ENCODE assay signal across 14 cellular contexts in the genomic region with DNA sequence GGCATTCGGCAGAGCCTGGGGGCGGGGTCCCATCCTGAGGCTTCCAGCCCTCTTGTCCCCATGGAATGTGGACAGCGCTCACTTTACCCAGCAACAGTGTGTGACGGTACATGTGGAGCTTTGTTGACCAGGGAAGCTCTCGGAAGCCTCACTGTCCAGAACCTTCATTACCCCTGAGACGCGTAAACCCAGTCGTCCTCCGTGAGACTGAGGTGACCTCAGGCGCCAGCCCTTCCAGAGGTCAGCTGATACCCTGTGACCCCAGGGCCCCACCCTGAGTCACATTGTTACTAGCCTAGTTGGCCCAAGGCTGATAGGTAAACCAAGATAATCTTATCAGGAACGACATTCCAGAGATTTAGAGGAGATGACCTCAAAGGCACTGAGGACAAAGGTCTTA. TPM values are rescaled to one million over a fixed set of nuclear protein-coding genes. Genes with fewer than 3 reads are reported as not detected.
"Had no signal": no experiment of that assay in that cellular context is flagged by ENCODE, and none has a peak within 500 bp of the region (broad histone marks: within the 10 kb centered on the region; RNA-seq: fewer than 3 reads in every experiment).

No MANE protein-coding gene starts in this region.

- H3K36me3 Mint-ChIP-seq: activated naive CD4-positive, alpha-beta T cell treated with anti-CD3 and anti-CD28 coated beads, Interleukin-2, amount 10 ng/mL, durations not matched to agents 7 days and 5 days had no signal

- H3K4me3 Mint-ChIP-seq: activated B cell treated with CpG ODN at 0.5 μM for 24 hours; activated CD4-positive, alpha-beta T cell treated with anti-CD3 and anti-CD28 coated beads, Interleukin-2, amount 10 ng/mL, durations not matched to agents 7 days and 5 days; activated naive CD4-positive, alpha-beta T cell treated with anti-CD3 and anti-CD28 coated beads, Interleukin-2, amount 10 ng/mL, durations not matched to agents 7 days and 5 days; activated T-helper 17 cell treated with anti-CD3 and anti-CD28 coated beads, Interleukin-2, amount 50 U/mL, for 72 hours; stimulated activated memory B cell treated with anti-CD40 and anti-IgM and Interleukin-4, amounts not matched to agents 10 μg/mL and 1 μg/mL and 100 μg/mL, for 72 hours; T-helper 1 cell treated with Interleukin-12 subunit alpha and Interleukin-12 subunit beta and Interleukin-4 antibody, amounts not matched to agents 30 μg/mL and 1 μg/mL, for 36 hours had no signal

- H3K4me1 Mint-ChIP-seq: activated B cell treated with CpG ODN at 0.5 μM for 24 hours; activated CD4-positive, alpha-beta T cell treated with anti-CD3 and anti-CD28 coated beads, Interleukin-2, amount 10 ng/mL, durations not matched to agents 7 days and 5 days; activated naive CD4-positive, alpha-beta T cell treated with anti-CD3 and anti-CD28 coated beads, Interleukin-2, amount 10 ng/mL, durations not matched to agents 7 days and 5 days; stimulated activated memory B cell treated with anti-CD40 and anti-IgM and Interleukin-4, amounts not matched to agents 10 μg/mL and 1 μg/mL and 100 μg/mL, for 72 hours had no signal

- H3K27ac ChIP-seq: esophagus muscularis mucosa, left ventricle myocardium inferior, tibial nerve had no signal

- H3K9me3 Mint-ChIP-seq: activated B cell treated with CpG ODN at 0.5 μM for 24 hours; activated CD4-positive, alpha-beta T cell treated with anti-CD3 and anti-CD28 coated beads, Interleukin-2, amount 10 ng/mL, durations not matched to agents 7 days and 5 days; activated naive CD4-positive, alpha-beta T cell treated with anti-CD3 and anti-CD28 coated beads, Interleukin-2, amount 10 ng/mL, durations not matched to agents 7 days and 5 days; activated T-helper 17 cell treated with anti-CD3 and anti-CD28 coated beads, Interleukin-2, amount 50 U/mL, for 72 hours; stimulated activated memory B cell treated with anti-CD40 and anti-IgM and Interleukin-4, amounts not matched to agents 10 μg/mL and 1 μg/mL and 100 μg/mL, for 72 hours; T-helper 1 cell treated with Interleukin-12 subunit alpha and Interleukin-12 subunit beta and Interleukin-4 antibody, amounts not matched to agents 30 μg/mL and 1 μg/mL, for 36 hours had no signal

- H3K9ac ChIP-seq: SK-N-SH had no signal

- DNase-seq: activated B cell treated with CpG ODN at 0.5 μM for 24 hours; activated CD4-positive, alpha-beta T cell treated with anti-CD3 and anti-CD28 coated beads, Interleukin-2, amount 10 ng/mL, durations not matched to agents 7 days and 5 days; activated CD8-positive, alpha-beta memory T cell treated with anti-CD3 and anti-CD28 coated beads for 24 hours; activated naive CD4-positive, alpha-beta T cell treated with anti-CD3 and anti-CD28 coated beads, Interleukin-2, amount 10 ng/mL, durations not matched to agents 7 days and 5 days; foreskin fibroblast; head of caudate nucleus; left ventricle myocardium inferior; SK-N-SH; stimulated activated CD4-positive, alpha-beta T cell treated with anti-CD3 and anti-CD28 coated beads, Interleukin-1b, Interleukin-23, amount 100 ng/mL, for 48 hours had no signal

- H3K36me3 ChIP-seq: left ventricle myocardium inferior, tibial nerve had no signal

- H3K27ac Mint-ChIP-seq: activated B cell treated with CpG ODN at 0.5 μM for 24 hours; activated CD4-positive, alpha-beta T cell treated with anti-CD3 and anti-CD28 coated beads, Interleukin-2, amount 10 ng/mL, durations not matched to agents 7 days and 5 days; activated naive CD4-positive, alpha-beta T cell treated with anti-CD3 and anti-CD28 coated beads, Interleukin-2, amount 10 ng/mL, durations not matched to agents 7 days and 5 days; activated T-helper 17 cell treated with anti-CD3 and anti-CD28 coated beads, Interleukin-2, amount 50 U/mL, for 72 hours; stimulated activated memory B cell treated with anti-CD40 and anti-IgM and Interleukin-4, amounts not matched to agents 10 μg/mL and 1 μg/mL and 100 μg/mL, for 72 hours; T-helper 1 cell treated with Interleukin-12 subunit alpha and Interleukin-12 subunit beta and Interleukin-4 antibody, amounts not matched to agents 30 μg/mL and 1 μg/mL, for 36 hours had no signal

- H3K4me3 ChIP-seq: esophagus muscularis mucosa, left ventricle myocardium inferior, tibial nerve had no signal

- H3K4me1 ChIP-seq: esophagus muscularis mucosa, left ventricle myocardium inferior had no signal

- ATAC-seq: activated T-helper 17 cell treated with anti-CD3 and anti-CD28 coated beads, Interleukin-2, amount 50 U/mL, for 72 hours; stimulated activated memory B cell treated with anti-CD40 and anti-IgM and Interleukin-4, amounts not matched to agents 10 μg/mL and 1 μg/mL and 100 μg/mL, for 72 hours had no signal

- H3K9me3 ChIP-seq: esophagus muscularis mucosa, left ventricle myocardium inferior, SK-N-SH, tibial nerve had no signal

- H3K4me2 ChIP-seq: SK-N-SH had no signal

- H3K27me3 ChIP-seq: esophagus muscularis mucosa, tibial nerve had no signal

- H3K27me3 Mint-ChIP-seq: activated T-helper 17 cell treated with anti-CD3 and anti-CD28 coated beads, Interleukin-2, amount 50 U/mL, for 72 hours; stimulated activated memory B cell treated with anti-CD40 and anti-IgM and Interleukin-4, amounts not matched to agents 10 μg/mL and 1 μg/mL and 100 μg/mL, for 72 hours had no signal

RNA-seq across cellular contexts. Expression of a gene that starts 39.0 kb away (rescaled TPM):
- total RNA-seq: activated CD4-positive, alpha-beta T cell treated with anti-CD3 and anti-CD28 coated beads, Interleukin-2, amount 10 ng/mL, durations not matched to agents 7 days and 5 days; left ventricle myocardium inferior had no signal
